Comparison of ENCODE assay signal across 20 cellular contexts in genomic region chr5:153767221-153768218, GRCh38.
A peak's percentile ranks its signal among the peaks of the same experiment; 100 is the strongest.
DNase-seq lines count a peak whose midpoint lies in the region; ATAC-seq and TF ChIP-seq lines count a peak whose summit lies in the region.
"Had no signal": no experiment of that assay in that cellular context is flagged by ENCODE, and none has a peak within 500 bp of the region (broad histone marks: within the 10 kb centered on the region; RNA-seq: fewer than 3 reads in every experiment).

No MANE protein-coding gene starts in this region.

- H3K4me3 ChIP-seq in HEK293 (ENCODE audit: low read depth, low read length): no peak overlapping the region
- H3K4me3 ChIP-seq in choroid plexus epithelial cell (ENCODE audit: low read depth, low read length): no peak overlapping the region
- H3K4me3 ChIP-seq: SJSA1 had no signal

- H3K4me1 ChIP-seq in HEK293 (ENCODE audit: control insufficient read depth, insufficient read depth, low read length): no peaks in the 10 kb centered on the region
- H3K4me1 ChIP-seq: SJSA1 had no signal

- no peak overlapping the region for H3K27ac ChIP-seq in HEK293 (ENCODE audit: extremely low read depth, low read depth, low read length)
- H3K27ac ChIP-seq: C4-2B, SJSA1 had no signal

- POLR2A ChIA-PET in HEK293 (lab: Yijun Ruan, JAX): no interaction called here

- TF ChIP-seq CTCF in HEK293 (tag by site-specific recombination; IDR thresholded peaks at IDR 0.05): no peak
- no peak for TF ChIP-seq CTCF in choroid plexus epithelial cell (conservative IDR thresholded peaks at IDR 0.05; ENCODE audit: low read depth, low read length)

- CTCF ChIA-PET in HEK293 (lab: Yijun Ruan, JAX): no interaction called here

- no peaks in the 10 kb centered on the region for H3K36me3 ChIP-seq in HEK293 (ENCODE audit: control insufficient read depth in 2 of 2, insufficient read depth in 1 of 2, low read length in 2 of 2)
- H3K36me3 ChIP-seq: SJSA1 had no signal

- ATAC-seq in GM18498 (IDR thresholded peaks at IDR 0.05; ENCODE audit: unreplicated experiment): no peak
- ATAC-seq: Right ventricle myocardium inferior had no signal

- DNase-seq in NCI-H146 (lab: John Stamatoyannopoulos, UW) (peak; percentile 30), NCI-H146 treated with DMSO at 0.1 percent for 48 hours (lab: John Stamatoyannopoulos, UW; ENCODE audit: unreplicated experiment) (no peak), choroid plexus epithelial cell (ENCODE audit: low read depth) (peak; percentile 4), retina (peak; percentile 69), NOMO-1 treated with dmso at 0.1 percent for 144 hours (lab: John Stamatoyannopoulos, UW; ENCODE audit: unreplicated experiment) (no peak)
- DNase-seq: Calu3; CD8-positive, alpha-beta memory T cell; DMS53; GF-D8; H9; KBM-7; NCI-H1092; NCI-H1694; NCI-H2081; NCI-H510A had no signal

- H3K9me3 ChIP-seq in HEK293 (ENCODE audit: control insufficient read depth, insufficient read depth, low read depth, low read length): no peaks in the 10 kb centered on the region
- H3K9me3 ChIP-seq: SJSA1 had no signal

TF ChIP-seq in HEK293, 187 proteins besides CTCF, POLR2A, EP300 and RAD21:
- TF ChIP-seq ZNF521 (tag by site-specific recombination; IDR thresholded peaks at IDR 0.05) (no peak), TRIM28 (IDR thresholded peaks at IDR 0.05; ENCODE audit: borderline replicate concordance, low read length) (peak; percentile 31; the same call in 1 of the 2 replicates)
TF ChIP-seq in HEK293: peak in this region for 1.

Comparison
In these comparisons a context has a peak if more than half of its experiments do, and no peak if none do; other contexts are left out.
1. DNase-seq: peak in NCI-H146 (single experiment), choroid plexus epithelial cell (single experiment) and retina (single experiment); none in NCI-H146 treated with DMSO at 0.1 percent for 48 hours (single experiment) and NOMO-1 treated with dmso at 0.1 percent for 144 hours (single experiment).